In genomic region chr10:132542086-132542775, GRCh38 we compare ENCODE assay signal across 1 cellular context.
TF ChIP-seq lines count a peak whose summit lies in the region.

No MANE protein-coding gene starts in this region.

TF ChIP-seq in GM23338, 12 proteins besides CTCF, POLR2A, EP300 and RAD21 (continued from another document):
- TF ChIP-seq ZNF462 (CRISPR knock-in tag; IDR thresholded peaks at IDR 0.05) (no peak), EZH2phosphoT487 (IDR thresholded peaks at IDR 0.05; ENCODE audit: unreplicated experiment) (no peak)
